Comparison of ENCODE assay signal across 17 cellular contexts in the genomic region with DNA sequence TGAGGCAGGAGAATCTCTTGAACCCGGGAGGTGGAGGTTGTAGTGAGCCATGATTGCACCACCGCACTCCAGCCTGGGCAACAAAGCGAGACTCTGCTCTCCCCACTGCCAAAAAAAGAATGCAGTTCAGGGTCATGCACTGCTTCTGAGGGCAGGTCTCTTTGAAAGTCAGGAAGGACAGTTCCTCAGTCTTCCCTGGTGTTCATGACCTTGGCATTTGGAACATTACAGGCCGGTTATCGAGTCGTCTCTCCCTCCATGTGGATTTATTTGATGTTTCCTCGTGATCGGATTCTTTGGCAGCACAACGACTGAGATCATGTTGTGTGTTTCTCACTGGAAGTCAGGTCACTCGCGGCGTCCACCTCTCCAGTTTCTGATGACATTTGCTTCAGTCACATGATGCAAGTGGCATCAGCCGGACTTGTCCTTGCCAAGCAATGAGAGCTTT. TPM values are rescaled to one million over a fixed set of nuclear protein-coding genes. Genes with fewer than 3 reads are reported as not detected.
DNase-seq lines count a peak whose midpoint lies in the region; ATAC-seq, FAIRE-seq and TF ChIP-seq lines count a peak whose summit lies in the region.
"Had no signal": no experiment of that assay in that cellular context is flagged by ENCODE, and none has a peak within 500 bp of the region (broad histone marks: within the 10 kb centered on the region; RNA-seq: fewer than 3 reads in every experiment).

No MANE protein-coding gene starts in this region.

- 92% methylated on average over 13 of the region's 13 CpGs; no CpG with 5 or more reads in 1 of the 2 experiments for WGBS in H1 (ENCODE audit: extremely low coverage in 1 of 2, insufficient coverage in 1 of 2, insufficient read length in 1 of 2, insufficient replicate concordance in 2 of 2, low coverage in 1 of 2, low lambda C conversion rate in 2 of 2, missing lambda C conversion rate in 1 of 2), 2 experiments
- WGBS in lung, 2 donors: 43 to 81% methylated on average over 13 of the region's 13 CpGs

- H4K20me1 ChIP-seq in H1 (replicated peaks in 1 of 2; ENCODE audit: control insufficient read depth in 1 of 2, insufficient read depth in 2 of 2, low read length in 2 of 2): no peaks in the 10 kb centered on the region

- 0 out of 2 replicates have a peak, but pooled peaks cover 2% of the 10 kb centered on the region for H3K23me2 ChIP-seq in H1 (ENCODE audit: low read depth, low read length)

- no peak overlapping the region for H2BK12ac ChIP-seq in H1 (ENCODE audit: low read depth, low read length)

- H3K23ac ChIP-seq in H1 (ENCODE audit: insufficient read length): no peak overlapping the region

- CTCF ChIA-PET in H1 (lab: Charles Lee; ENCODE audit: partially characterized antibody): interaction anchor here (1.1 to 1.2 kb wide), 2 partner anchors 69 to 126 kb away, joined by 4 to 5 read pairs; partner anchors contain the start of gene CA11

- no peak for ATAC-seq in lung (ENCODE audit: insufficient read depth, low FRiP score)
- ATAC-seq in GM19023 (IDR thresholded peaks at IDR 0.05; ENCODE audit: unreplicated experiment): no peak
- ATAC-seq: activated CD8-positive, alpha-beta memory T cell treated with anti-CD3 and anti-CD28 coated beads, Interleukin-2, amount 10 ng/mL, durations not matched to agents 7 days and 5 days had no signal

- H3K27me3 ChIP-seq in H1 (replicated peaks in 1 of 4; ENCODE audit: control insufficient read depth in 3 of 4, extremely low read depth in 1 of 4, insufficient read depth in 3 of 4, low read length in 3 of 4) (no peaks in the 10 kb centered on the region), lung (ENCODE audit: control insufficient read depth, insufficient read depth) (no peaks in the 10 kb centered on the region)
- H3K27me3 ChIP-seq: hepatocyte had no signal

- H2AFZ ChIP-seq in H1 (ENCODE audit: low read length): peak overlapping the region; percentile 6; the same call in 1 of the 2 replicates
- H2AFZ ChIP-seq: hepatocyte had no signal

- H3K36me3 ChIP-seq in H1 (ENCODE audit: control insufficient read depth in 2 of 4, insufficient read depth in 4 of 4, low read length in 3 of 4) (no peaks in the 10 kb centered on the region), lung (ENCODE audit: control insufficient read depth in 2 of 2, insufficient read depth in 2 of 2, low read length in 2 of 2) (no peaks in the 10 kb centered on the region), kidney (ENCODE audit: control insufficient read depth in 1 of 2, insufficient read depth in 2 of 2, low read length in 2 of 2) (no peaks in the 10 kb centered on the region)
- H3K36me3 ChIP-seq: neutrophil had no signal

- H2BK120ac ChIP-seq in H1 (replicated peaks; ENCODE audit: low read depth, low read length): no peak overlapping the region

- no peak overlapping the region for H3K56ac ChIP-seq in H1 (replicated peaks; ENCODE audit: insufficient read length, low read depth, low read length)

- no peak overlapping the region for H4K5ac ChIP-seq in H1 (ENCODE audit: insufficient read length, low read depth, low read length)

- H3K14ac ChIP-seq in H1 (ENCODE audit: insufficient read length): no peak overlapping the region

- H3K4me1 ChIP-seq in H1 (replicated peaks in 1 of 4; ENCODE audit: control insufficient read depth in 3 of 4, insufficient read depth in 4 of 4, low read length in 3 of 4) (no peaks in the 10 kb centered on the region), lung (ENCODE audit: control insufficient read depth in 2 of 2, insufficient read depth in 2 of 2, low read length in 2 of 2) (peaks cover 0 to 3% of the 10 kb centered on the region in 2 donors), kidney (ENCODE audit: control insufficient read depth in 1 of 2, insufficient read depth in 1 of 2, low read depth in 1 of 2, low read length in 2 of 2) (peaks cover 0 to 3% of the 10 kb centered on the region in 2 donors)

- no peaks in the 10 kb centered on the region for H3K79me2 ChIP-seq in H1 (ENCODE audit: control insufficient read depth in 1 of 2, insufficient read depth in 2 of 2, low read length in 2 of 2)
- H3K79me2 ChIP-seq: hepatocyte had no signal

- H3K18ac ChIP-seq in H1 (ENCODE audit: extremely low read depth, low read length): no peak overlapping the region

- no peak overlapping the region for H3K4me2 ChIP-seq in H1 (ENCODE audit: insufficient read depth in 1 of 2, low read depth in 2 of 2, low read length in 2 of 2)
- H3K4me2 ChIP-seq: hepatocyte had no signal

- no peak for TF ChIP-seq RAD21 in H1 (IDR thresholded peaks at IDR 0.05 in 1 of 2, conservative IDR thresholded peaks at IDR 0.05 in 1 of 2; ENCODE audit: low read depth in 2 of 2, low read length in 2 of 2)

- no peak overlapping the region for H3K4me3 ChIP-seq in AG10803 (ENCODE audit: low read length)
- no peak overlapping the region for H3K4me3 ChIP-seq in H1 (ENCODE audit: extremely low read depth in 1 of 4, insufficient read depth in 2 of 4, low read depth in 3 of 4, low read length in 4 of 4)
- no peak overlapping the region for H3K4me3 ChIP-seq in lung
- H3K4me3 ChIP-seq in kidney (ENCODE audit: low read length in 2 of 2): no peak overlapping the region
- H3K4me3 ChIP-seq: hepatocyte had no signal

- no peak for TF ChIP-seq EP300 in H1 (IDR thresholded peaks at IDR 0.05; ENCODE audit: borderline replicate concordance in 1 of 2, low read depth in 2 of 2, low read length in 2 of 2)

- DNase-seq in AG10803 (ENCODE audit: low read depth) (peak; percentile 40), H1 (ENCODE audit: low read depth in 1 of 2, low spot score in 2 of 2) (no peak), lung (ENCODE audit: low spot score) (peak; percentile 65), globus pallidus (ENCODE audit: low spot score) (no peak), kidney (no peak)
- DNase-seq: activated B cell treated with CpG ODN at 0.5 μM for 24 hours; activated CD8-positive, alpha-beta memory T cell treated with anti-CD3 and anti-CD28 coated beads, Interleukin-2, amount 10 ng/mL, durations not matched to agents 7 days and 5 days; activated naive CD4-positive, alpha-beta T cell treated with anti-CD3 and anti-CD28 coated beads for 36 hours; GOT3; NCI-H1436; NCI-H526 had no signal

- no peaks in the 10 kb centered on the region for H3K79me1 ChIP-seq in H1 (ENCODE audit: low read depth, low read length)

- no peak overlapping the region for H2BK20ac ChIP-seq in H1 (ENCODE audit: low read length)

- H4K91ac ChIP-seq in H1 (replicated peaks; ENCODE audit: insufficient read length, low read length): no peak overlapping the region

- no peak overlapping the region for H3K4ac ChIP-seq in H1 (replicated peaks; ENCODE audit: insufficient read length, low read depth, low read length)

- TF ChIP-seq CTCF in AG10803 (conservative IDR thresholded peaks at IDR 0.05; ENCODE audit: low read length) (no peak), H1 (IDR thresholded peaks at IDR 0.05; ENCODE audit: control extremely low read depth in 1 of 3, insufficient read depth in 1 of 3, low read depth in 1 of 3, low read length in 3 of 3) (no peak), lung (IDR thresholded peaks at IDR 0.05; ENCODE audit: control extremely low read depth, extremely low read depth) (no peak), kidney (IDR thresholded peaks at IDR 0.05; ENCODE audit: borderline replicate concordance, extremely low read depth, insufficient read depth) (no peak)

- H3K27ac ChIP-seq in H1 (ENCODE audit: low read depth, low read length) (no peak overlapping the region), lung (ENCODE audit: low read depth in 1 of 2, low read length in 1 of 2) (peak overlapping the region in 1 of 2 donors; percentile 40), kidney (ENCODE audit: low read depth in 2 of 2, low read length in 2 of 2) (no peak overlapping the region)
- H3K27ac ChIP-seq: hepatocyte, neutrophil had no signal

- H3K9ac ChIP-seq in H1 (replicated peaks in 1 of 4; ENCODE audit: extremely low read depth in 1 of 4, low read depth in 3 of 4, low read length in 3 of 4) (no peak overlapping the region), kidney (ENCODE audit: low read length in 2 of 2) (no peak overlapping the region)

- H2BK5ac ChIP-seq in H1 (ENCODE audit: low read depth, low read length): no peak overlapping the region

- intact Hi-C loops in kidney (cut with DNase I): no loop called here

- FAIRE-seq in H1 (lab: Jason Lieb, UNC) (no peak), kidney (lab: Jason Lieb, UNC) (no peak)
- FAIRE-seq: bronchial epithelial cell, RCC 7860 had no signal

- H4K8ac ChIP-seq in H1 (ENCODE audit: extremely low read depth, insufficient read depth, low read length): no peak overlapping the region

- no peak overlapping the region for H2AK5ac ChIP-seq in H1 (ENCODE audit: low read depth, low read length)

- no peak overlapping the region for H2BK15ac ChIP-seq in H1 (ENCODE audit: low read length)

- TF ChIP-seq POLR2A in H1 (IDR thresholded peaks at IDR 0.05; ENCODE audit: control extremely low read depth in 1 of 2, low read depth in 2 of 2, low read length in 2 of 2): no peak

- H3K9me3 ChIP-seq in H1 (ENCODE audit: insufficient read depth in 2 of 2, low read depth in 1 of 2, low read length in 1 of 2) (no peaks in the 10 kb centered on the region), lung (ENCODE audit: control insufficient read depth in 2 of 2, insufficient read depth in 1 of 2, low read length in 1 of 2) (peaks cover 0 to 2% of the 10 kb centered on the region in 2 donors), kidney (ENCODE audit: control insufficient read depth in 1 of 2, low read length in 2 of 2) (no peaks in the 10 kb centered on the region)
- H3K9me3 ChIP-seq: neutrophil had no signal

- POLR2A ChIA-PET in H1 (lab: Charles Lee; ENCODE audit: partially characterized antibody): interaction anchor here (0.6 to 0.9 kb wide), 5 partner anchors 10 to 77 kb away, joined by 3 to 7 read pairs (median 4); no protein-coding TSS in a partner anchor

RNA-seq across cellular contexts. Expression of gene FGF21, which starts 17.2 kb away (rescaled TPM):
- total RNA-seq in H1 (2021; fragmentation: NEBNext Ultra II Directional; extraction: Animal tissue kit (Norgen Biotek cat#: 25700)): 0.48 TPM in 1 of 2 replicates, not detected in the other
- polyA plus RNA-seq in H1 (2011; rRNA removed): 0.80 and 2.2 TPM in 2 replicates
- 1.5 TPM for polyA plus RNA-seq in H1 (2011; cell fraction: cytosol; rRNA removed)
- 5.9 TPM for polyA plus RNA-seq in H1 (2011; cell fraction: nucleus; rRNA removed)
- polyA plus RNA-seq in H1 (2012, experiment 1 of 2): 0.41 to 0.80 TPM (median 0.75 TPM) in 3 of 4 replicates, not detected in the other
- polyA plus RNA-seq in H1 (2012, experiment 2 of 2): 0.42 TPM
- polyA plus RNA-seq in H1 (2013, experiment 1 of 2): 0.43 TPM
- polyA plus RNA-seq in H1 (2013, experiment 2 of 2): 0.46 TPM
- polyA minus RNA-seq in H1 (2011; rRNA and poly(A)+ RNA removed): 0.41 and 0.69 TPM in 2 replicates
- polyA minus RNA-seq in H1 (2011; cell fraction: cytosol; rRNA and poly(A)+ RNA removed): not detected
- 1.9 TPM for polyA minus RNA-seq in H1 (2011; cell fraction: nucleus; rRNA and poly(A)+ RNA removed)
- total RNA-seq in lung: not detected
- polyA plus RNA-seq in lung: not detected
- not detected for total RNA-seq in kidney
- not detected for polyA plus RNA-seq in kidney (ENCODE audit: insufficient read depth, low read depth, low replicate concordance)
- total RNA-seq: activated B cell treated with CpG ODN at 0.5 μM for 24 hours; activated CD8-positive, alpha-beta memory T cell treated with anti-CD3 and anti-CD28 coated beads, Interleukin-2, amount 10 ng/mL, durations not matched to agents 7 days and 5 days; activated naive CD4-positive, alpha-beta T cell treated with anti-CD3 and anti-CD28 coated beads for 36 hours; bronchial epithelial cell; hepatocyte had no signal
- polyA plus RNA-seq: AG04450, hepatocyte had no signal

RNA-seq across cellular contexts. Expression of gene FUT1, which starts 20.1 kb away (rescaled TPM):
- total RNA-seq in H1 (2021; fragmentation: NEBNext Ultra II Directional; extraction: Animal tissue kit (Norgen Biotek cat#: 25700)): 12.2 and 12.9 TPM in 2 replicates
- polyA plus RNA-seq in H1 (2011; rRNA removed) (7.4 and 12.4 TPM in 2 replicates), lung (1 to 10 TPM; 5.5 to 8.6 TPM), kidney (ENCODE audit: insufficient read depth, low read depth, low replicate concordance) (2.3 TPM)
- polyA plus RNA-seq in H1 (2011; cell fraction: cytosol; rRNA removed): 10.5 TPM
- 13.8 TPM for polyA plus RNA-seq in H1 (2011; cell fraction: nucleus; rRNA removed)
- polyA plus RNA-seq in H1 (2012, experiment 1 of 2): 6.4 to 7.6 TPM (median 7.4 TPM) in 4 replicates
- polyA plus RNA-seq in H1 (2012, experiment 2 of 2): 6.4 TPM
- 8.6 TPM for polyA plus RNA-seq in H1 (2013, experiment 1 of 2)
- 9.4 TPM for polyA plus RNA-seq in H1 (2013, experiment 2 of 2)
- polyA minus RNA-seq in H1 (2011; rRNA and poly(A)+ RNA removed): 10.9 and 15.3 TPM in 2 replicates
- 13.0 TPM for polyA minus RNA-seq in H1 (2011; cell fraction: cytosol; rRNA and poly(A)+ RNA removed)
- 12.6 TPM for polyA minus RNA-seq in H1 (2011; cell fraction: nucleus; rRNA and poly(A)+ RNA removed)
- total RNA-seq in lung (10 to 100 TPM in 1 of 2 donors, 1 to 10 TPM in 1; 5.1 to 12.4 TPM), kidney (4.3 TPM)
- total RNA-seq: activated B cell treated with CpG ODN at 0.5 μM for 24 hours had no signal

RNA-seq across cellular contexts. Expression of gene IZUMO1, which starts 25.8 kb away (rescaled TPM):
- 1.7 and 1.8 TPM in 2 replicates for total RNA-seq in H1 (2021; fragmentation: NEBNext Ultra II Directional; extraction: Animal tissue kit (Norgen Biotek cat#: 25700))
- 0.33 and 0.46 TPM in 2 replicates for polyA plus RNA-seq in H1 (2011; rRNA removed)
- 1.2 TPM for polyA plus RNA-seq in H1 (2011; cell fraction: cytosol; rRNA removed)
- 4.8 TPM for polyA plus RNA-seq in H1 (2011; cell fraction: nucleus; rRNA removed)
- polyA plus RNA-seq in H1 (2012, experiment 1 of 2): 0.73 to 1.3 TPM (median 1.0 TPM) in 4 replicates
- 0.26 TPM for polyA plus RNA-seq in H1 (2012, experiment 2 of 2)
- 0.73 TPM for polyA plus RNA-seq in H1 (2013, experiment 1 of 2)
- 0.35 TPM for polyA plus RNA-seq in H1 (2013, experiment 2 of 2)
- 0.56 and 1.0 TPM in 2 replicates for polyA minus RNA-seq in H1 (2011; rRNA and poly(A)+ RNA removed)
- polyA minus RNA-seq in H1 (2011; cell fraction: cytosol; rRNA and poly(A)+ RNA removed): 0.51 TPM
- 4.8 TPM for polyA minus RNA-seq in H1 (2011; cell fraction: nucleus; rRNA and poly(A)+ RNA removed)
- 1 to 10 TPM; 1.2 to 3.1 TPM for total RNA-seq in lung
- 1 to 10 TPM in 1 of 2 donors, under 1 TPM in 1; 0.97 to 2.4 TPM for polyA plus RNA-seq in lung
- 0.79 TPM for total RNA-seq in kidney
- polyA plus RNA-seq in kidney (ENCODE audit: insufficient read depth, low read depth, low replicate concordance): not detected
- total RNA-seq: activated B cell treated with CpG ODN at 0.5 μM for 24 hours; activated CD8-positive, alpha-beta memory T cell treated with anti-CD3 and anti-CD28 coated beads, Interleukin-2, amount 10 ng/mL, durations not matched to agents 7 days and 5 days; activated naive CD4-positive, alpha-beta T cell treated with anti-CD3 and anti-CD28 coated beads for 36 hours had no signal
- polyA plus RNA-seq: AG04450 had no signal

RNA-seq across cellular contexts. Expression of gene RASIP1, which starts 32.1 kb away (rescaled TPM):
- 8.7 and 9.3 TPM in 2 replicates for total RNA-seq in H1 (2021; fragmentation: NEBNext Ultra II Directional; extraction: Animal tissue kit (Norgen Biotek cat#: 25700))
- polyA plus RNA-seq in H1 (2011; rRNA removed) (11.4 and 16.4 TPM in 2 replicates), lung (10 to 100 TPM; 24.7 to 37.9 TPM), kidney (ENCODE audit: insufficient read depth, low read depth, low replicate concordance) (13.6 TPM)
- 9.0 TPM for polyA plus RNA-seq in H1 (2011; cell fraction: cytosol; rRNA removed)
- polyA plus RNA-seq in H1 (2011; cell fraction: nucleus; rRNA removed): 17.4 TPM
- 4.5 to 8.8 TPM (median 8.1 TPM) in 4 replicates for polyA plus RNA-seq in H1 (2012, experiment 1 of 2)
- 8.5 TPM for polyA plus RNA-seq in H1 (2012, experiment 2 of 2)
- polyA plus RNA-seq in H1 (2013, experiment 1 of 2): 6.0 TPM
- polyA plus RNA-seq in H1 (2013, experiment 2 of 2): 6.0 TPM
- 3.3 and 5.7 TPM in 2 replicates for polyA minus RNA-seq in H1 (2011; rRNA and poly(A)+ RNA removed)
- polyA minus RNA-seq in H1 (2011; cell fraction: cytosol; rRNA and poly(A)+ RNA removed): 5.8 TPM
- polyA minus RNA-seq in H1 (2011; cell fraction: nucleus; rRNA and poly(A)+ RNA removed): 7.2 TPM
- total RNA-seq in lung (10 to 100 TPM; 26.2 to 32.8 TPM), kidney (23.3 TPM)
- total RNA-seq: activated CD8-positive, alpha-beta memory T cell treated with anti-CD3 and anti-CD28 coated beads, Interleukin-2, amount 10 ng/mL, durations not matched to agents 7 days and 5 days had no signal

RNA-seq across cellular contexts. Expression of gene BCAT2, which starts 38.3 kb away (rescaled TPM):
- 42.5 and 44.5 TPM in 2 replicates for total RNA-seq in H1 (2021; fragmentation: NEBNext Ultra II Directional; extraction: Animal tissue kit (Norgen Biotek cat#: 25700))
- polyA plus RNA-seq in H1 (2011; rRNA removed) (48.7 and 77.3 TPM in 2 replicates), lung (10 to 100 TPM; 63.9 to 72.7 TPM), kidney (ENCODE audit: insufficient read depth, low read depth, low replicate concordance) (69.4 TPM)
- polyA plus RNA-seq in H1 (2011; cell fraction: cytosol; rRNA removed): 61.0 TPM
- 97.8 TPM for polyA plus RNA-seq in H1 (2011; cell fraction: nucleus; rRNA removed)
- 33.8 to 48.3 TPM (median 44.2 TPM) in 4 replicates for polyA plus RNA-seq in H1 (2012, experiment 1 of 2)
- polyA plus RNA-seq in H1 (2012, experiment 2 of 2): 52.5 TPM
- polyA plus RNA-seq in H1 (2013, experiment 1 of 2): 28.4 TPM
- 25.3 TPM for polyA plus RNA-seq in H1 (2013, experiment 2 of 2)
- 22.1 and 33.4 TPM in 2 replicates for polyA minus RNA-seq in H1 (2011; rRNA and poly(A)+ RNA removed)
- 19.2 TPM for polyA minus RNA-seq in H1 (2011; cell fraction: cytosol; rRNA and poly(A)+ RNA removed)
- 26.0 TPM for polyA minus RNA-seq in H1 (2011; cell fraction: nucleus; rRNA and poly(A)+ RNA removed)
- total RNA-seq in lung (10 to 100 TPM; 36.5 to 93.7 TPM), kidney (55.3 TPM)

Comparison
In these comparisons a context has a peak if more than half of its experiments do, and no peak if none do; other contexts are left out.
1. DNase-seq: peak in AG10803 (single experiment) and lung (single experiment); none in H1 (0 of 2), globus pallidus (single experiment) and kidney (single experiment).